Comparison of ENCODE assay signal across 23 cellular contexts in the genomic region with DNA sequence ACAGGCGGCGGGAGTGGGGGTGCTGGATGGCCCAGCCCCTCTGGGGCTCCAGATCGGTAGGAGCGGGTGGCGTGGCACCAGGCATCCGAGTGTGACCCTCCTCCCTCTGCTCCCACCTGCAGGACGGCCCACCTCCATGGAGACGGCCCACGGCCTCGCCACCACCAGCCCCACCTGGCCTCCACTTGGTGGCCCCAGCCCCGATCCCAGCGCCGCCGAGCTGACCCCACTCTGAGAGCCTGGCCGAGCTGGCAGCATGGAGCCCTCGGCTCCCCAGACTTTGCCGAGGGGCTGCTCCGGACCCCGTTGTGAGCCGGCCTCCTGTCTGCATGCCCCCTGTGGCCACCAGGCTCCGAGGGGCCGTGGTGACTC. TPM values are rescaled to one million over a fixed set of nuclear protein-coding genes. Genes with fewer than 3 reads are reported as not detected.
DNase-seq lines count a peak whose midpoint lies in the region; ATAC-seq, FAIRE-seq and TF ChIP-seq lines count a peak whose summit lies in the region.
"Had no signal": no experiment of that assay in that cellular context is flagged by ENCODE, and none has a peak within 500 bp of the region (broad histone marks: within the 10 kb centered on the region; RNA-seq: fewer than 3 reads in every experiment).

No MANE protein-coding gene starts in this region.

- H3K9me3 ChIP-seq in left ventricle myocardium inferior (replicated peaks), result no peaks in the 10 kb centered on the region
- H3K9me3 ChIP-seq in heart right ventricle, result no peaks in the 10 kb centered on the region
- no peaks in the 10 kb centered on the region for H3K9me3 ChIP-seq in K562 (replicated peaks; ENCODE audit: control insufficient read depth, insufficient read depth, low read depth, low read length)
- H3K9me3 ChIP-seq: BE2C had no signal

- H2AFZ ChIP-seq in K562 (ENCODE audit: low read depth, low read length), result no peak overlapping the region

- no peaks in the 10 kb centered on the region for H3K27me3 ChIP-seq in left ventricle myocardium inferior (ENCODE audit: low read depth)
- no peaks in the 10 kb centered on the region for H3K27me3 ChIP-seq in heart right ventricle
- no peaks in the 10 kb centered on the region for H3K27me3 ChIP-seq in K562 (ENCODE audit: control insufficient read depth in 2 of 2, insufficient read depth in 2 of 2, low read length in 2 of 2)
- H3K27me3 ChIP-seq: BE2C had no signal

- H3K27ac ChIP-seq in left ventricle myocardium inferior (replicated peaks) (peak overlapping the region; percentile 38), heart right ventricle (peak overlapping the region in 4 of 10 donors; percentile 27 to 44 (median 32)), K562 (ENCODE audit: extremely low read depth, low read depth, low read length) (no peak overlapping the region)

- CTCF ChIA-PET in K562 (lab: Yijun Ruan, JAX; ENCODE audit: low intra/inter-chr PET ratio), result no interaction called here

- H3K79me2 ChIP-seq in K562 (ENCODE audit: control insufficient read depth, insufficient read depth, low read length), result peaks cover 2% of the 10 kb centered on the region; the same call in 1 of the 3 replicates

- no peak for TF ChIP-seq POLR2A in K562 (conservative IDR thresholded peaks at IDR 0.05)

- POLR2A ChIA-PET in K562 (lab: Yijun Ruan, JAX), result no interaction called here

- no peak for ATAC-seq in heart right ventricle
- ATAC-seq in K562, result no peak
- no peak for ATAC-seq in HG03175 (IDR thresholded peaks at IDR 0.05; ENCODE audit: unreplicated experiment)
- ATAC-seq: CD8-positive, alpha-beta T cell; GM12878; PC-3 had no signal

- TF ChIP-seq CTCF in left ventricle myocardium inferior (IDR thresholded peaks at IDR 0.05; ENCODE audit: borderline replicate concordance), result no peak
- TF ChIP-seq CTCF in heart right ventricle (IDR thresholded peaks at IDR 0.05), result no peak
- TF ChIP-seq CTCF in K562 (IDR thresholded peaks at IDR 0.05 in 2 of 3, conservative IDR thresholded peaks at IDR 0.05 in 1 of 3; ENCODE audit: insufficient read depth in 2 of 3, low read depth in 1 of 3, low read length in 3 of 3), result no peak

- peaks cover 3% of the 10 kb centered on the region for H3K9me1 ChIP-seq in K562 (ENCODE audit: control insufficient read depth, insufficient read depth, low read length)

- 94 to 95% methylated on average over 20 to 22 of the region's 22 CpGs for WGBS in heart right ventricle, 2 donors
- WGBS in K562 (ENCODE audit: insufficient coverage, low coverage, missing lambda C conversion rate), result 90% methylated on average over 15 of the region's 22 CpGs

- H3K4me2 ChIP-seq in K562 (ENCODE audit: insufficient read depth, low read length), result no peak overlapping the region

- H3K4me3 ChIP-seq in left ventricle myocardium inferior (no peak overlapping the region), heart right ventricle (no peak overlapping the region), K562 (no peak overlapping the region)
- H3K4me3 ChIP-seq: GM12878 had no signal

- no peaks in the 10 kb centered on the region; the same call in 1 of the 2 replicates for H4K20me1 ChIP-seq in K562 (replicated peaks; ENCODE audit: control insufficient read depth, insufficient read depth, low read length)

- H3K4me1 ChIP-seq in left ventricle myocardium inferior (peaks cover 26% of the 10 kb centered on the region), heart right ventricle (peaks cover 0 to 20% (median 10%) of the 10 kb centered on the region in 9 donors), K562 (replicated peaks in 1 of 2; ENCODE audit: control insufficient read depth in 2 of 2, insufficient read depth in 2 of 2, low read length in 2 of 2) (peaks cover 0 to 41% of the 10 kb centered on the region in 2 experiments; a peak in 3 of 5 replicates)

- no peak for TF ChIP-seq RAD21 in K562 (CRISPR knock-in tag; conservative IDR thresholded peaks at IDR 0.05 in 1 of 2, IDR thresholded peaks at IDR 0.05 in 1 of 2)

- no TSS peak for BruUV-seq in K562 (replicated peaks; lab: Mats Ljungman, UMichigan)

- TF ChIP-seq EP300 in K562 (IDR thresholded peaks at IDR 0.05; ENCODE audit: low read length), result no peak

- in situ Hi-C loops in K562 (cut with MboI), result no loop called here

- DNase-seq in left ventricle myocardium inferior (no peak), heart right ventricle (no peak), K562 (ENCODE audit: extremely low read depth in 1 of 4, low spot score in 3 of 4) (no peak), posterior vena cava (ENCODE audit: low spot score) (peak; percentile 79), ureter (ENCODE audit: low spot score) (peak; percentile 43), COR-L47 (lab: John Stamatoyannopoulos, UW) (no peak)
- DNase-seq: CD8-positive, alpha-beta T cell; DMS53; EL; HCEC 1CT; MM.1S; NCI-H1092; NCI-H1436 treated with DMSO at 0.1 percent for 48 hours; NCI-H2029 treated with DMSO at 0.1 percent for 48 hours; NCI-H2171; NCI-H526; PC-3; RPMI8226 had no signal

- FAIRE-seq in K562 (lab: Jason Lieb, UNC), result no peak
- FAIRE-seq: GM12878, GM19239, HTR-8/SVneo had no signal

- intact Hi-C loops in left ventricle myocardium inferior (cut with micrococcal nuclease), result no loop called here
- intact Hi-C loops in heart right ventricle (cut with DNase I), result loop anchor here in 1 of 10 donors (10.0 kb wide), 1 partner anchor 174 kb away; no protein-coding TSS in a partner anchor
- intact Hi-C loops in K562 (cut with micrococcal nuclease), result no loop called here
- intact Hi-C loops in posterior vena cava (cut with DNase I), result no loop called here

- H3K9ac ChIP-seq in K562 (ENCODE audit: insufficient read depth in 1 of 2, low read depth in 2 of 2, low read length in 2 of 2), result no peak overlapping the region

- H3K36me3 ChIP-seq in left ventricle myocardium inferior, result peaks cover 45% of the 10 kb centered on the region
- H3K36me3 ChIP-seq in heart right ventricle, result peaks cover 0 to 71% (median 12%) of the 10 kb centered on the region in 9 donors
- peaks cover 31% of the 10 kb centered on the region; the same call in 2 of the 3 replicates for H3K36me3 ChIP-seq in K562 (ENCODE audit: control insufficient read depth, insufficient read depth, low read length)

RNA-seq across cellular contexts. Expression of a gene that starts 4.7 kb away (rescaled TPM):
- total RNA-seq in left ventricle myocardium inferior (61.9 TPM), heart right ventricle (10 to 100 TPM; 34.1 to 65.7 (median 49.6) TPM), K562 (2014; rRNA removed) (35.7 and 37.0 TPM in 2 replicates), K562 (2014; rRNA removed; fragmentation: Illumina TruSeq; extraction: Trizol) (5.9 and 8.6 TPM in 2 replicates), K562 (2015; rRNA removed; fragmentation: Illumina TruSeq; extraction: Trizol) (13.7 and 13.8 TPM in 2 replicates), K562 (2021) (33.1 and 34.9 TPM in 2 replicates), posterior vena cava (10 to 100 TPM; 10.7 to 14.2 TPM), ureter (33.1 TPM)
- polyA plus RNA-seq in heart right ventricle (10 to 100 TPM; 25.4 to 48.8 TPM), K562 (2011; rRNA removed) (14.6 and 20.1 TPM in 2 replicates), K562 (2014; fragmentation: Illumina TruSeq; extraction: Trizol) (10.1 and 14.7 TPM in 2 replicates), K562 (2014; fragmentation: Nextera tagmentation; extraction: Ambion mirVana) (1 to 10 TPM; 1.4 to 1.9 TPM), K562 (2014; rRNA removed) (37.6 and 39.9 TPM in 2 replicates)
- 12.3 and 32.4 TPM in 2 replicates for total RNA-seq in K562 (2011; cell fraction: chromatin; rRNA removed; ENCODE audit: low replicate concordance)
- 30.5 and 32.1 TPM in 2 replicates for total RNA-seq in K562 (2011; cell fraction: nucleolus; rRNA removed)
- total RNA-seq in K562 (2011; cell fraction: nucleoplasm; rRNA removed), result 19.6 TPM in 2 replicates
- 25.7 and 57.0 TPM in 2 replicates for polyA plus RNA-seq in K562 (2011; cell fraction: cytosol; rRNA removed)
- polyA plus RNA-seq in K562 (2011; cell fraction: nucleus; rRNA removed), result 28.9 and 31.1 TPM in 2 replicates
- polyA plus RNA-seq in K562 (2012), result 18.7 and 22.2 TPM in 2 replicates
- 4.1 and 5.1 TPM in 2 replicates for polyA minus RNA-seq in K562 (2011; rRNA and poly(A)+ RNA removed)
- polyA minus RNA-seq in K562 (2011; cell fraction: cytosol; rRNA and poly(A)+ RNA removed), result 7.0 and 11.2 TPM in 2 replicates
- 10.1 and 11.6 TPM in 2 replicates for polyA minus RNA-seq in K562 (2011; cell fraction: nucleus; rRNA and poly(A)+ RNA removed)

RNA-seq across cellular contexts. Expression of a gene that starts 45.4 kb away (rescaled TPM):
- total RNA-seq in left ventricle myocardium inferior (8.7 TPM), heart right ventricle (10 to 100 TPM in 1 of 10 donors, 1 to 10 TPM in 9; 5.1 to 11.4 (median 7.9) TPM), K562 (2014; rRNA removed) (21.5 and 21.9 TPM in 2 replicates), K562 (2014; rRNA removed; fragmentation: Illumina TruSeq; extraction: Trizol) (8.0 and 12.0 TPM in 2 replicates), K562 (2015; rRNA removed; fragmentation: Illumina TruSeq; extraction: Trizol) (14.8 and 15.6 TPM in 2 replicates), K562 (2021) (22.1 and 25.7 TPM in 2 replicates), posterior vena cava (10 to 100 TPM; 17.0 to 17.8 TPM), ureter (35.3 TPM)
- polyA plus RNA-seq in heart right ventricle (10 to 100 TPM; 12.4 to 33.7 TPM), K562 (2011; rRNA removed) (17.2 and 21.5 TPM in 2 replicates), K562 (2014; fragmentation: Illumina TruSeq; extraction: Trizol) (9.3 and 11.4 TPM in 2 replicates), K562 (2014; fragmentation: Nextera tagmentation; extraction: Ambion mirVana) (under 1 TPM; 0.43 to 0.66 TPM), K562 (2014; rRNA removed) (23.4 and 23.7 TPM in 2 replicates)
- 131 and 242 TPM in 2 replicates for total RNA-seq in K562 (2011; cell fraction: chromatin; rRNA removed; ENCODE audit: low replicate concordance)
- 131 and 135 TPM in 2 replicates for total RNA-seq in K562 (2011; cell fraction: nucleolus; rRNA removed)
- 120 and 128 TPM in 2 replicates for total RNA-seq in K562 (2011; cell fraction: nucleoplasm; rRNA removed)
- 15.2 and 18.4 TPM in 2 replicates for polyA plus RNA-seq in K562 (2011; cell fraction: cytosol; rRNA removed)
- 68.8 and 84.5 TPM in 2 replicates for polyA plus RNA-seq in K562 (2011; cell fraction: nucleus; rRNA removed)
- polyA plus RNA-seq in K562 (2012), result 11.9 and 13.9 TPM in 2 replicates
- polyA minus RNA-seq in K562 (2011; rRNA and poly(A)+ RNA removed), result 29.5 and 35.6 TPM in 2 replicates
- polyA minus RNA-seq in K562 (2011; cell fraction: cytosol; rRNA and poly(A)+ RNA removed), result 11.2 and 13.6 TPM in 2 replicates
- 34.1 and 41.4 TPM in 2 replicates for polyA minus RNA-seq in K562 (2011; cell fraction: nucleus; rRNA and poly(A)+ RNA removed)

RNA-seq across cellular contexts. Expression of a gene that starts 45.7 kb away (rescaled TPM):
- total RNA-seq in left ventricle myocardium inferior, result 0.77 TPM
- 1 to 10 TPM in 4 of 10 donors, under 1 TPM in 4, not detected in 2; 0.32 to 1.9 (median 1.1) TPM for total RNA-seq in heart right ventricle
- 1 to 10 TPM; 1.1 to 1.3 TPM for polyA plus RNA-seq in heart right ventricle
- 0.19 TPM in 1 of 2 replicates, not detected in the other for total RNA-seq in K562 (2011; cell fraction: chromatin; rRNA removed; ENCODE audit: low replicate concordance)
- total RNA-seq in K562 (2011; cell fraction: nucleolus; rRNA removed), result 0.33 and 0.39 TPM in 2 replicates
- 0.15 TPM in 2 replicates for total RNA-seq in K562 (2011; cell fraction: nucleoplasm; rRNA removed)
- not detected in 2 replicates for total RNA-seq in K562 (2014; rRNA removed)
- not detected in 2 replicates for total RNA-seq in K562 (2014; rRNA removed; fragmentation: Illumina TruSeq; extraction: Trizol)
- total RNA-seq in K562 (2015; rRNA removed; fragmentation: Illumina TruSeq; extraction: Trizol), result not detected in 2 replicates
- not detected in 2 replicates for total RNA-seq in K562 (2021)
- polyA plus RNA-seq in K562 (2011; rRNA removed), result 0.04 and 0.11 TPM in 2 replicates
- 0.07 and 0.10 TPM in 2 replicates for polyA plus RNA-seq in K562 (2011; cell fraction: cytosol; rRNA removed)
- polyA plus RNA-seq in K562 (2011; cell fraction: nucleus; rRNA removed), result 0.07 and 0.40 TPM in 2 replicates
- 0.16 and 0.26 TPM in 2 replicates for polyA plus RNA-seq in K562 (2012)
- polyA plus RNA-seq in K562 (2014; fragmentation: Illumina TruSeq; extraction: Trizol), result 0.10 TPM in 1 of 2 replicates, not detected in the other
- not detected for polyA plus RNA-seq in K562 (2014; fragmentation: Nextera tagmentation; extraction: Ambion mirVana)
- 0.12 TPM in 1 of 2 replicates, not detected in the other for polyA plus RNA-seq in K562 (2014; rRNA removed)
- polyA minus RNA-seq in K562 (2011; rRNA and poly(A)+ RNA removed), result not detected in 2 replicates
- not detected in 2 replicates for polyA minus RNA-seq in K562 (2011; cell fraction: cytosol; rRNA and poly(A)+ RNA removed)
- polyA minus RNA-seq in K562 (2011; cell fraction: nucleus; rRNA and poly(A)+ RNA removed), result 0.33 TPM in 1 of 2 replicates, not detected in the other
- total RNA-seq in posterior vena cava, result under 1 TPM; 0.32 to 0.43 TPM
- 0.91 TPM for total RNA-seq in ureter
- total RNA-seq: CD8-positive, alpha-beta T cell had no signal

Comparison
In these comparisons a context has a peak if more than half of its experiments do, and no peak if none do; other contexts are left out.
1. DNase-seq: peak in posterior vena cava (single experiment) and ureter (single experiment); none in left ventricle myocardium inferior (single experiment), heart right ventricle (0 of 2), K562 (0 of 4) and COR-L47 (single experiment).